Comparison of ENCODE assay signal across 9 cellular contexts in the genomic region with DNA sequence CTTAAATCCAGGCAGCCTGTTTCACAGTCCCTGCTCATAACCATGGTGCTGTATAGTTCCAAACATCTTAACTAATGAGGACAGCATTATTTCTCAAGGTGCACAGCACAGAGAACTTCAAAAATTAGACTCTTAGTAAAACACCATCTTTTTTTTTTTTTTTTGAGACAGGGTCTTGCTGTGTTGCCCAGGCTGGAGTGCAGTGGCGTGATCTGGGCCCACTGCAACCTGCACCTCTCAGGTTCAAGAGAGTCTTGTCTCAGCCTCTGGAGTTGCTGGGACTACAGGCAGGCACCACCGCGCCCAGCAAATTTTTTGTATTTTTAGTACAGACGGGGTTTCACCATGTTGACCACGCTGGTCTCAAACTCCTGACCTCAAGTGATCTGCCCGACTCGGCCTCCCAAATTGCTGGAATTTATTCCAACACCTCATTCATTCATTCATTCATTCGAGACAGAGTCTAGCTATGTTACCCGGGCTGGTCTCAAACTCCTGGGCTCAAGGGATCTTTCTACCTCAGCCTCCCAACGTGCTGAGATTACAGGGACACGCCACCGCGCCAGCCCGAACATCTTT. TPM values are rescaled to one million over a fixed set of nuclear protein-coding genes. Genes with fewer than 3 reads are reported as not detected.
DNase-seq lines count a peak whose midpoint lies in the region; ATAC-seq, FAIRE-seq and TF ChIP-seq lines count a peak whose summit lies in the region.
"Had no signal": no experiment of that assay in that cellular context is flagged by ENCODE, and none has a peak within 500 bp of the region (broad histone marks: within the 10 kb centered on the region; RNA-seq: fewer than 3 reads in every experiment).

No MANE protein-coding gene starts in this region.

- H3K9me3 ChIP-seq in Peyer's patch (no peaks in the 10 kb centered on the region), esophagus muscularis mucosa (no peaks in the 10 kb centered on the region), psoas muscle (no peaks in the 10 kb centered on the region)

- TF ChIP-seq CTCF in Peyer's patch (IDR thresholded peaks at IDR 0.05) (no peak), esophagus muscularis mucosa (IDR thresholded peaks at IDR 0.05) (no peak), psoas muscle (IDR thresholded peaks at IDR 0.05) (no peak)

- DNase-seq in Peyer's patch (no peak), esophagus muscularis mucosa (ENCODE audit: extremely low spot score) (no peak), psoas muscle (no peak), kidney glomerular epithelial cell (lab: John Stamatoyannopoulos, UW) (no peak), C1 segment of cervical spinal cord (lab: John Stamatoyannopoulos, UW) (no peak), HTR-8/SVneo (ENCODE audit: insufficient read length, low spot score) (no peak)

- WGBS in esophagus muscularis mucosa, result 40% methylated on average over 14 of the region's 14 CpGs
- WGBS in psoas muscle, 3 donors, result 39 to 40% (median 40%) methylated on average over 14 of the region's 14 CpGs

- H3K4me3 ChIP-seq in Peyer's patch, result peak overlapping the region; percentile 69 to 87 (median 80)
- peak overlapping the region; percentile 86 to 90 (median 88) for H3K4me3 ChIP-seq in esophagus muscularis mucosa
- peak overlapping the region; percentile 74 for H3K4me3 ChIP-seq in psoas muscle

- ATAC-seq in GM18511 (IDR thresholded peaks at IDR 0.05; ENCODE audit: unreplicated experiment), result peak; percentile 16
- no peak for ATAC-seq in psoas muscle
- no peak for ATAC-seq in GM18870 (IDR thresholded peaks at IDR 0.05; ENCODE audit: unreplicated experiment)

- peak overlapping the region; percentile 89 to 97 (median 93) for H3K27ac ChIP-seq in Peyer's patch
- peak overlapping the region; percentile 96 to 98 (median 97) for H3K27ac ChIP-seq in esophagus muscularis mucosa (replicated peaks in 1 of 4)
- peak overlapping the region; percentile 96 for H3K27ac ChIP-seq in psoas muscle

- intact Hi-C loops in esophagus muscularis mucosa (cut with DNase I), result no loop called here
- intact Hi-C loops in psoas muscle (cut with DNase I), result loop anchor here in 1 of 2 donors (10.0 kb wide), 1 partner anchor 127 kb away; a partner anchor contains a TSS

- H3K36me3 ChIP-seq in Peyer's patch (peaks cover 0 to 3% (median 0%) of the 10 kb centered on the region in 3 donors), esophagus muscularis mucosa (peaks cover 0 to 14% (median 5%) of the 10 kb centered on the region in 4 donors), psoas muscle (ENCODE audit: insufficient read depth in 1 of 2, low read depth in 1 of 2) (peaks cover 0 to 13% of the 10 kb centered on the region in 2 donors)

- TF ChIP-seq EP300 in esophagus muscularis mucosa (IDR thresholded peaks at IDR 0.05), result no peak

- TF ChIP-seq POLR2A in Peyer's patch (IDR thresholded peaks at IDR 0.05) (no peak), esophagus muscularis mucosa (IDR thresholded peaks at IDR 0.05; ENCODE audit: low read depth) (no peak)

- H3K4me1 ChIP-seq in Peyer's patch (peaks cover 0 to 16% (median 7%) of the 10 kb centered on the region in 4 donors), esophagus muscularis mucosa (peaks cover 14 to 25% (median 20%) of the 10 kb centered on the region in 4 donors), psoas muscle (peaks cover 10% of the 10 kb centered on the region)

- FAIRE-seq in HTR-8/SVneo (lab: Jason Lieb, UNC), result no peak

- H3K27me3 ChIP-seq in Peyer's patch (no peaks in the 10 kb centered on the region), esophagus muscularis mucosa (no peaks in the 10 kb centered on the region), psoas muscle (ENCODE audit: insufficient read depth in 3 of 3, low read length in 2 of 3) (no peaks in the 10 kb centered on the region)

RNA-seq across cellular contexts. Expression of a gene that starts 0.5 kb away (rescaled TPM):
- total RNA-seq in Peyer's patch (10 to 100 TPM in 3 of 4 donors, 1 to 10 TPM in 1; 7.4 to 31.5 (median 20.3) TPM), esophagus muscularis mucosa (10 to 100 TPM in 2 of 4 donors, 1 to 10 TPM in 2; 7.1 to 14.9 (median 9.4) TPM), psoas muscle (1 to 10 TPM; 2.1 to 4.8 (median 3.1) TPM)
- 1 to 10 TPM; 4.7 to 8.2 (median 5.7) TPM for polyA plus RNA-seq in psoas muscle

RNA-seq across cellular contexts. Expression of a gene that starts 54.6 kb away (rescaled TPM):
- total RNA-seq in Peyer's patch, result 10 to 100 TPM in 2 of 4 donors, 1 to 10 TPM in 2; 4.0 to 12.4 (median 8.9) TPM
- 10 to 100 TPM; 21.3 to 59.4 (median 39.6) TPM for total RNA-seq in esophagus muscularis mucosa
- 10 to 100 TPM in 1 of 4 donors, 1 to 10 TPM in 3; 5.4 to 14.6 (median 8.8) TPM for total RNA-seq in psoas muscle
- polyA plus RNA-seq in psoas muscle, result 1 to 10 TPM; 8.5 to 9.5 (median 9.4) TPM
- total RNA-seq: LHCN-M2 had no signal
